7 cellular contexts compared by ENCODE assay signal in genomic region chr1:197145451-197146029, GRCh38. TPM values are rescaled to one million over a fixed set of nuclear protein-coding genes. Genes with fewer than 3 reads are reported as not detected.
DNase-seq lines count a peak whose midpoint lies in the region; ATAC-seq and TF ChIP-seq lines count a peak whose summit lies in the region.

No MANE protein-coding gene starts in this region.

- H3K9me3 ChIP-seq in NT2/D1 (ENCODE audit: insufficient read depth, low read length) (no peaks in the 10 kb centered on the region), trophoblast cell (ENCODE audit: insufficient read depth, low read depth, low read length) (peaks cover 2% of the 10 kb centered on the region)

- no peak overlapping the region for H3K27ac ChIP-seq in trophoblast cell (ENCODE audit: low read depth, low read length)

- no peak overlapping the region for H3K23ac ChIP-seq in trophoblast cell (ENCODE audit: low read length)

- H3K4me1 ChIP-seq in NT2/D1 (ENCODE audit: insufficient read depth, insufficient read length) (no peaks in the 10 kb centered on the region), trophoblast cell (ENCODE audit: control insufficient read depth in 1 of 2, insufficient read depth in 2 of 2, low read length in 2 of 2) (no peaks in the 10 kb centered on the region)

- H3K79me2 ChIP-seq in trophoblast cell (ENCODE audit: control insufficient read depth, insufficient read depth, low read length, poor library complexity), result peaks cover 5% of the 10 kb centered on the region

- peak overlapping the region; percentile 67 for H3K27ac Mint-ChIP-seq in endothelial cell (ENCODE audit: unreplicated experiment)

- TF ChIP-seq CTCF in endothelial cell (IDR thresholded peaks at IDR 0.05; ENCODE audit: unreplicated experiment), result no peak

- H4K12ac ChIP-seq in trophoblast cell (ENCODE audit: low read depth, low read length), result no peak overlapping the region

- H2AK5ac ChIP-seq in trophoblast cell (ENCODE audit: low read length), result no peak overlapping the region

- H3K14ac ChIP-seq in trophoblast cell (ENCODE audit: low read length), result no peak overlapping the region

- peak overlapping the region; percentile 95 for H2AFZ ChIP-seq in trophoblast cell (ENCODE audit: insufficient read depth, low read length, poor library complexity)

- no peak overlapping the region for H2BK5ac ChIP-seq in trophoblast cell (ENCODE audit: low read depth, low read length, poor library complexity)

- H4K91ac ChIP-seq in trophoblast cell (ENCODE audit: low read depth, low read length), result no peak overlapping the region

- H2BK12ac ChIP-seq in trophoblast cell (ENCODE audit: low read length), result no peak overlapping the region

- peak overlapping the region; percentile 94 for H3K4me3 ChIP-seq in NT2/D1 (ENCODE audit: insufficient read length, low read depth)
- H3K4me3 ChIP-seq in trophoblast cell (ENCODE audit: low read depth, low read length), result peak overlapping the region; percentile 94

- peaks cover 2% of the 10 kb centered on the region for H3K27me3 Mint-ChIP-seq in endothelial cell (ENCODE audit: unreplicated experiment)

- peak overlapping the region; percentile 100 for H3K4me3 Mint-ChIP-seq in endothelial cell (ENCODE audit: unreplicated experiment)

- no peak overlapping the region for H4K8ac ChIP-seq in trophoblast cell (ENCODE audit: low read depth, low read length)

- no peak overlapping the region for H3K18ac ChIP-seq in trophoblast cell (ENCODE audit: low read length)

- no peak overlapping the region for H2BK120ac ChIP-seq in trophoblast cell (ENCODE audit: insufficient read depth, low read length, poor library complexity)

- H3K9me3 Mint-ChIP-seq in endothelial cell (ENCODE audit: unreplicated experiment), result no peaks in the 10 kb centered on the region

- H3K4me1 Mint-ChIP-seq in endothelial cell (ENCODE audit: unreplicated experiment), result peaks cover 9% of the 10 kb centered on the region

- H3K4me2 ChIP-seq in trophoblast cell (ENCODE audit: low read length), result peak overlapping the region; percentile 66

- H3K36me3 ChIP-seq in NT2/D1 (ENCODE audit: insufficient read depth, insufficient read length, low read length) (peaks cover 33% of the 10 kb centered on the region), trophoblast cell (ENCODE audit: control insufficient read depth in 1 of 2, insufficient read depth in 2 of 2, low read length in 2 of 2) (peaks cover 0 to 1% of the 10 kb centered on the region in 2 experiments)

- peak; percentile 1 for ATAC-seq in GM21528 (IDR thresholded peaks at IDR 0.05; ENCODE audit: low FRiP score, unreplicated experiment)

- no peak overlapping the region for H3K4ac ChIP-seq in trophoblast cell (ENCODE audit: low read depth, low read length)

- H3K79me1 ChIP-seq in trophoblast cell (ENCODE audit: low read length), result no peaks in the 10 kb centered on the region

- H3K27me3 ChIP-seq in NT2/D1 (ENCODE audit: insufficient read depth, insufficient read length) (no peaks in the 10 kb centered on the region), trophoblast cell (ENCODE audit: insufficient read depth, low read length) (no peaks in the 10 kb centered on the region)

- H3K36me3 Mint-ChIP-seq in endothelial cell (ENCODE audit: low read depth, unreplicated experiment), result peaks cover 5% of the 10 kb centered on the region

- no CpG with 5 or more reads among the region's 11 CpGs for WGBS in trophoblast cell (ENCODE audit: extremely low coverage, insufficient coverage, insufficient read length)

- DNase-seq in NT2/D1 (ENCODE audit: low read depth, low spot score) (no peak), endothelial cell (ENCODE audit: low spot score) (no peak), trophoblast cell (peak in 1 of 2 donors; percentile 6), NAMALWA (ENCODE audit: low spot score) (no peak), DMS114 treated with DMSO at 0.1 percent for 48 hours (lab: John Stamatoyannopoulos, UW; ENCODE audit: unreplicated experiment) (no peak), NCI-H1436 (lab: John Stamatoyannopoulos, UW) (no peak)

- H3K9ac ChIP-seq in NT2/D1 (ENCODE audit: insufficient read length, low read depth) (peak overlapping the region; percentile 95), trophoblast cell (ENCODE audit: low read length) (peak overlapping the region; percentile 73)

RNA-seq across cellular contexts. Expression of gene ASPM, which starts 0.9 kb away (rescaled TPM):
- 9.4 TPM for total RNA-seq in endothelial cell (ENCODE audit: unreplicated experiment)
- polyA plus RNA-seq in trophoblast cell (2013), result 14.4 and 15.8 TPM in 2 replicates

RNA-seq across cellular contexts. Expression of gene ZBTB41, which starts 55.6 kb away (rescaled TPM):
- 7.6 TPM for total RNA-seq in endothelial cell (ENCODE audit: unreplicated experiment)
- 3.7 TPM in 2 replicates for polyA plus RNA-seq in trophoblast cell (2013)
